Comparison of ENCODE assay signal across 8 cellular contexts in the genomic region with DNA sequence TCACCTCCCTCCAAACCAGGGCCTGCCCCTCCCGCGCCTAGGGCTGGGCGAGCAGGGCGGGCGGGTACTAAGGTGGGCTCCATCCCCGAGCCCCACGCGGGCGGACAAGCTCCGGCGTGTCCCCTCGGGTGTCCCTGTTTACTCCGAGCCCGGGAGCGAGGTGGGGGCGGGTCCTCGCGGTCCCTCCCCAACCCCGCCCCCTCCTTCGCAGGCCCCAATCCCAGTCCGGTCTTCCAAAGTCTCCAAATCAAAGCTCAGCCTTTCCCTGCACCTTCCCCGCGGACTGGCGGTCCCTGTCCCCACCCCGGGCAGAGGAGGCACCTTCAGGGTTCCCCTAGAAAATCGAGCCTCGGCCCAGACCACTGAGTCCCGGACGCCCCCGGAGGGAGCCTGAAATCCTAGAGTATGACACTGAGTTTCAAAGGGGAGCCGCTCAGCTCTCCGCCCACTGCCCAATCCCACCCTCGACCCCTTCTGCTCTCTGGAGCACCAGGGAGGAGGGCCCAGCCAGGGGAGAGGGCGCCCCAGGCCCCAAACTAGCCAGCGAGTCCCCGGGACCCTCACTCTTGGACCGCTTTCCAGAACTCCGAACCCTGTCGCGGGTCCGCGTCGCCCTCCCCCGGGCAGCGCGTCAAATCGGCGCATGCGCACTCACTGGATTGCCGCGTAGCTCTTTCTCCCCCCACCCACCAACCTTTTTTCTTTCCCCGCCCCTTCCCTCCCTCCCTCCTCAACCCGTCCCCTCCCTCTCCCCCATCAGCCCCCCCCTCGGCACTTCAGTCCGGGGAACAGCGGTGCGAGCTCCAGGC. TPM values are rescaled to one million over a fixed set of nuclear protein-coding genes. Genes with fewer than 3 reads are reported as not detected.
DNase-seq lines count a peak whose midpoint lies in the region; ATAC-seq and TF ChIP-seq lines count a peak whose summit lies in the region.

A gene (plus strand): TSS at position 774 of the 809 bp plus-strand sequence. CDS start 482 bp downstream, outside the sequence.

- no peak for TF ChIP-seq CTCF in neutrophil (IDR thresholded peaks at IDR 0.05)

- H3K27me3 ChIP-seq in neutrophil (peaks cover 100% of the 10 kb centered on the region), subcutaneous abdominal adipose tissue (ENCODE audit: control insufficient read depth in 5 of 5, insufficient read depth in 4 of 5, low read length in 5 of 5) (no peaks in the 10 kb centered on the region)

- DNase-seq in DMS53 (lab: John Stamatoyannopoulos, UW) = peak; percentile 90
- DNase-seq in Jurkat, Clone E6-1 (ENCODE audit: low read depth, low spot score) = peak; percentile 76
- DNase-seq in SK-N-DZ (ENCODE audit: low spot score) = peak; percentile 83
- no peak for DNase-seq in glomerular endothelial cell (ENCODE audit: extremely low read depth, low read depth, low spot score)

- peak within 1 kb of the TSS; percentile 79 for H3K4me3 ChIP-seq in Jurkat, Clone E6-1 (ENCODE audit: low read length)
- H3K4me3 ChIP-seq in neutrophil (ENCODE audit: low read depth in 1 of 2, low read length in 1 of 2) (peak within 1 kb of the TSS; percentile 47 to 55), subcutaneous abdominal adipose tissue (ENCODE audit: low read depth in 1 of 5, low read length in 5 of 5) (peak within 1 kb of the TSS; percentile 77 to 94 (median 83))

- H3K36me3 Mint-ChIP-seq in activated naive CD8-positive, alpha-beta T cell = no peaks in the 10 kb centered on the region

- H3K4me3 Mint-ChIP-seq in activated naive CD8-positive, alpha-beta T cell = peak within 1 kb of the TSS; percentile 85

- no peaks in the 10 kb centered on the region for H3K27me3 Mint-ChIP-seq in activated naive CD8-positive, alpha-beta T cell

- H3K4me1 ChIP-seq in neutrophil (ENCODE audit: control insufficient read depth in 1 of 2, insufficient read depth in 1 of 2, low read depth in 1 of 2, low read length in 1 of 2) (peaks cover 2 to 13% of the 10 kb centered on the region in 2 experiments), subcutaneous abdominal adipose tissue (ENCODE audit: control insufficient read depth in 5 of 5, insufficient read depth in 5 of 5, low read length in 5 of 5) (peaks cover 18 to 59% (median 45%) of the 10 kb centered on the region in 5 donors)

- H3K9me3 ChIP-seq in neutrophil (no peaks in the 10 kb centered on the region), subcutaneous abdominal adipose tissue (ENCODE audit: control insufficient read depth in 5 of 5, low read length in 5 of 5) (no peaks in the 10 kb centered on the region)

- H3K27ac Mint-ChIP-seq in activated naive CD8-positive, alpha-beta T cell = peak within 1 kb of the TSS; percentile 16

- ATAC-seq in GM19023 (IDR thresholded peaks at IDR 0.05; ENCODE audit: unreplicated experiment) = no peak

- no peak within 1 kb of the TSS for H3K27ac ChIP-seq in neutrophil
- H3K27ac ChIP-seq in subcutaneous abdominal adipose tissue (ENCODE audit: low read depth, low read length) = peak within 1 kb of the TSS; percentile 99

- peak within 1 kb of the TSS; percentile 26 to 93 (median 88) for H3K9ac ChIP-seq in subcutaneous abdominal adipose tissue (ENCODE audit: low read length in 5 of 5)

- no peaks in the 10 kb centered on the region for H3K9me3 Mint-ChIP-seq in activated naive CD8-positive, alpha-beta T cell (ENCODE audit: low read depth)

- H3K36me3 ChIP-seq in neutrophil (no peaks in the 10 kb centered on the region), subcutaneous abdominal adipose tissue (ENCODE audit: control insufficient read depth in 5 of 5, insufficient read depth in 5 of 5, low read length in 5 of 5) (peaks cover 0 to 3% (median 0%) of the 10 kb centered on the region in 5 donors)

- H3K4me1 Mint-ChIP-seq in activated naive CD8-positive, alpha-beta T cell (ENCODE audit: low read depth) = peaks cover 18% of the 10 kb centered on the region

RNA-seq across cellular contexts. Expression of the gene that starts here (rescaled TPM):
- polyA plus RNA-seq in Jurkat, Clone E6-1 (2012; ENCODE audit: insufficient read depth, insufficient read length) = 4.5 TPM
- polyA plus RNA-seq in SK-N-DZ (2014; cell fraction: cytosol; rRNA removed) = 6.4 and 7.8 TPM in 2 replicates
- polyA plus RNA-seq in SK-N-DZ (2014; cell fraction: nucleus; rRNA removed) = 16.5 and 44.9 TPM in 2 replicates
- 12.4 and 21.4 TPM in 2 replicates for total RNA-seq in glomerular endothelial cell
